21 cellular contexts compared by ENCODE assay signal in the genomic region with DNA sequence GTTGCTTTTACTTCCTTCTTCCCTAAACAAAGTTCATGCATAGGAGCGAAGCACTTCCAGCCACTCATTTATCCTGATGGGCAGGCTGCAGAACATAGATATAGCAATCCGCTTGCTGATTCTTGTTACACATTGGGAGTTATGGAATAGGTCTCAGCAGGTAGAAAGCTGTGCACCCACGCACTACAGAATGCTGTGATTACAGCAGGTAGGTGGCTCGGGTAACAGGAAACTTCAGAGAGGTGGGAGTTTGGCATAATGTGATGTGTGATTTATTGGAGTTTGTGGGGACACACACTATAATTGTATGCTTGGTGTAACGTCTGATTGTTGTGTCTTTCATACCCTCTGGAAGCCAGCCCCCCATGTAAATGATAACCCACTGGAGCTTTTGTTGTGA.
"Had no signal": no experiment of that assay in that cellular context is flagged by ENCODE, and none has a peak within 500 bp of the region (broad histone marks: within the 10 kb centered on the region; RNA-seq: fewer than 3 reads in every experiment).

No MANE protein-coding gene starts in this region.

- H3K36me3 Mint-ChIP-seq: IgD-negative memory B cell, T-cell had no signal

- ATAC-seq: K562, Panc1, PC-3, T-cell had no signal

- DNase-seq: Kasumi-1; MM.1S; NCI-H1092 treated with DMSO at 0.1 percent for 48 hours; NCI-H146; NCI-H1694 treated with DMSO at 0.1 percent for 48 hours; NCI-H1930; NCI-H2171; NCI-H345; NCI-H446 treated with DMSO at 0.1 percent for 48 hours; NCI-H510A treated with DMSO at 0.1 percent for 48 hours; NCI-H526; NCI-H748 treated with DMSO at 0.1 percent for 48 hours; NK-92 treated with Interleukin-12 subunit alpha and Interleukin-12 subunit beta, amount 100 ng/mL, for 24 hours; PC-3; SHP77; SK-N-SH; SW 1271; T-cell had no signal

- H3K9me3 Mint-ChIP-seq: T-cell had no signal

- H3K4me3 Mint-ChIP-seq: IgD-negative memory B cell, T-cell had no signal

- H3K4me1 Mint-ChIP-seq: IgD-negative memory B cell, T-cell had no signal

- H3K27ac Mint-ChIP-seq: IgD-negative memory B cell, T-cell had no signal
